22 cellular contexts compared by ENCODE assay signal in the genomic region with DNA sequence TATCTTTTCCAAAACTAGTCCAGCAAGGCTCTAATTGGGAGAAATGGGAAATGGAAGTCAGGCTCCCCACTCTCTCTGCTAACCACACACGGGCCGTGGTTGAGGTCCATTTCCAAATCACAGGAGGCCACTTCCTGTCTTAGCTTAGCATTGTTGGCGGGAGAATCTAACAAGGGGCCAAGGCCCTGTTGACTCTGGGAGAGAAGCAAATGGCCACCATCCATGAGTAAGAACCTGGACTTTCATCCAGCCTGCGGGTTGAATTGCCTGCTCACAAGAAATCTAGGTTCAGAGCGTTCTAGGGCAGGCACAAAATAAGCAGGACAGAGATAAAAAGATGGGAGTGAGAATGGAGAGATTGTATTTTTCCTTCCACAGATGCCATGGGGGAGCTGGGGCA. TPM values are rescaled to one million over a fixed set of nuclear protein-coding genes. Genes with fewer than 3 reads are reported as not detected.
DNase-seq lines count a peak whose midpoint lies in the region; ATAC-seq and TF ChIP-seq lines count a peak whose summit lies in the region.
"Had no signal": no experiment of that assay in that cellular context is flagged by ENCODE, and none has a peak within 500 bp of the region (broad histone marks: within the 10 kb centered on the region; RNA-seq: fewer than 3 reads in every experiment).

No MANE protein-coding gene starts in this region.

- no peak for TF ChIP-seq CTCF in ascending aorta (IDR thresholded peaks at IDR 0.05)

- H3K4me3 Mint-ChIP-seq in stimulated activated effector memory CD8-positive, alpha-beta T cell treated with anti-CD3 and anti-CD28 coated beads, Interleukin-12 subunit alpha, Interleukin-12 subunit beta, amount 100 ng/mL, for 72 hours: no peak overlapping the region
- H3K4me3 Mint-ChIP-seq: activated CD4-positive, alpha-beta T cell treated with anti-CD3 and anti-CD28 coated beads for 36 hours; activated naive CD8-positive, alpha-beta T cell had no signal

- H3K4me1 Mint-ChIP-seq in stimulated activated effector memory CD8-positive, alpha-beta T cell treated with anti-CD3 and anti-CD28 coated beads, Interleukin-12 subunit alpha, Interleukin-12 subunit beta, amount 100 ng/mL, for 72 hours: peaks cover 6% of the 10 kb centered on the region

- H3K27ac Mint-ChIP-seq in stimulated activated effector memory CD8-positive, alpha-beta T cell treated with anti-CD3 and anti-CD28 coated beads, Interleukin-12 subunit alpha, Interleukin-12 subunit beta, amount 100 ng/mL, for 72 hours: no peak overlapping the region
- H3K27ac Mint-ChIP-seq: activated CD4-positive, alpha-beta T cell treated with anti-CD3 and anti-CD28 coated beads for 36 hours; activated naive CD8-positive, alpha-beta T cell had no signal

- H3K27me3 ChIP-seq in ascending aorta (no peaks in the 10 kb centered on the region), skeletal muscle tissue (ENCODE audit: control insufficient read depth in 3 of 3, insufficient read depth in 3 of 3, low read length in 3 of 3) (peaks cover 5 to 15% (median 12%) of the 10 kb centered on the region in 3 donors)

- H3K9me3 ChIP-seq in ascending aorta (no peaks in the 10 kb centered on the region), skeletal muscle tissue (ENCODE audit: control insufficient read depth in 3 of 3, low read length in 3 of 3) (no peaks in the 10 kb centered on the region)
- H3K9me3 ChIP-seq: gastroesophageal sphincter had no signal

- ATAC-seq in HG02571 (IDR thresholded peaks at IDR 0.05; ENCODE audit: unreplicated experiment): no peak
- ATAC-seq in stimulated activated effector memory CD8-positive, alpha-beta T cell treated with anti-CD3 and anti-CD28 coated beads, Interleukin-12 subunit alpha, Interleukin-12 subunit beta, amount 100 ng/mL, for 72 hours: no peak
- ATAC-seq: activated CD4-positive, alpha-beta T cell treated with anti-CD3 and anti-CD28 coated beads for 36 hours; gastroesophageal sphincter had no signal

- no peak overlapping the region for H3K9ac ChIP-seq in skeletal muscle tissue (ENCODE audit: low read depth in 1 of 3, low read length in 3 of 3)

- no peaks in the 10 kb centered on the region for H3K9me3 Mint-ChIP-seq in stimulated activated effector memory CD8-positive, alpha-beta T cell treated with anti-CD3 and anti-CD28 coated beads, Interleukin-12 subunit alpha, Interleukin-12 subunit beta, amount 100 ng/mL, for 72 hours

- H3K36me3 Mint-ChIP-seq in stimulated activated effector memory CD8-positive, alpha-beta T cell treated with anti-CD3 and anti-CD28 coated beads, Interleukin-12 subunit alpha, Interleukin-12 subunit beta, amount 100 ng/mL, for 72 hours: no peaks in the 10 kb centered on the region
- H3K36me3 Mint-ChIP-seq: activated naive CD8-positive, alpha-beta T cell had no signal

- intact Hi-C loops in ascending aorta (cut with DNase I): no loop called here

- H3K4me1 ChIP-seq in ascending aorta (peaks cover under 1 to 19% of the 10 kb centered on the region in 2 donors), skeletal muscle tissue (ENCODE audit: control insufficient read depth in 3 of 3, insufficient read depth in 3 of 3, low read length in 3 of 3) (peaks cover 8 to 32% (median 24%) of the 10 kb centered on the region in 3 donors)

- H3K36me3 ChIP-seq in ascending aorta (no peaks in the 10 kb centered on the region), skeletal muscle tissue (ENCODE audit: control insufficient read depth in 3 of 3, insufficient read depth in 3 of 3, low read length in 3 of 3) (no peaks in the 10 kb centered on the region)
- H3K36me3 ChIP-seq: brain microvascular endothelial cell, gastroesophageal sphincter had no signal

- H3K4me3 ChIP-seq in ascending aorta: no peak overlapping the region
- no peak overlapping the region for H3K4me3 ChIP-seq in skeletal muscle tissue (ENCODE audit: low read length in 3 of 3)
- H3K4me3 ChIP-seq: coronary artery, gastroesophageal sphincter had no signal

- peak; percentile 32 for DNase-seq in EH (ENCODE audit: low read depth)
- no peak for DNase-seq in ascending aorta (ENCODE audit: low spot score in 2 of 2)
- peak; percentile 40 for DNase-seq in islet precursor cell
- DNase-seq in OCI-M1 (lab: John Stamatoyannopoulos, UW): no peak
- DNase-seq in activated effector memory CD4-positive, alpha-beta T cell treated with anti-CD3 and anti-CD28 coated beads, Interleukin-2, amount 50 U/mL, for 16 hours: no peak
- DNase-seq in stimulated activated effector memory CD8-positive, alpha-beta T cell treated with anti-CD3 and anti-CD28 coated beads, Interleukin-12 subunit alpha, Interleukin-12 subunit beta, amount 100 ng/mL, for 72 hours (ENCODE audit: low spot score in 2 of 2): no peak
- DNase-seq: ACHN; activated CD4-positive, alpha-beta T cell treated with anti-CD3 and anti-CD28 coated beads for 36 hours; brain microvascular endothelial cell; GDM1; NCI-H1436 treated with DMSO at 0.1 percent for 48 hours; NCI-H2171 treated with DMSO at 0.1 percent for 48 hours; NCI-H526; SHP77; substantia nigra had no signal

- H3K27ac ChIP-seq in ascending aorta: peak overlapping the region; percentile 25 to 58
- H3K27ac ChIP-seq in skeletal muscle tissue (ENCODE audit: low read depth, low read length): peak overlapping the region; percentile 30
- H3K27ac ChIP-seq: brain microvascular endothelial cell, C4-2B, epithelial cell of prostate had no signal

RNA-seq across cellular contexts. Expression of a gene that starts 5.7 kb away (rescaled TPM):
- total RNA-seq in ascending aorta (60.0 TPM), skeletal muscle tissue (5.2 TPM)
- total RNA-seq: activated CD4-positive, alpha-beta T cell treated with anti-CD3 and anti-CD28 coated beads for 36 hours had no signal

Comparison
In these comparisons a context has a peak if more than half of its experiments do, and no peak if none do; other contexts are left out.
1. DNase-seq: peak in EH (single experiment) and islet precursor cell (single experiment); none in ascending aorta (0 of 2), OCI-M1 (single experiment), activated effector memory CD4-positive, alpha-beta T cell treated with anti-CD3 and anti-CD28 coated beads, Interleukin-2, amount 50 U/mL, for 16 hours (single experiment) and stimulated activated effector memory CD8-positive, alpha-beta T cell treated with anti-CD3 and anti-CD28 coated beads, Interleukin-12 subunit alpha, Interleukin-12 subunit beta, amount 100 ng/mL, for 72 hours (0 of 2).